ENCODE assay signal across 10 cellular contexts in genomic region chr7:34115503-34115902, GRCh38.
"Had no signal": no experiment of that assay in that cellular context is flagged by ENCODE, and none has a peak within 500 bp of the region (broad histone marks: within the 10 kb centered on the region; RNA-seq: fewer than 3 reads in every experiment).

No MANE protein-coding gene starts in this region.

- H3K4me1 ChIP-seq: HAP-1 had no signal

- H3K9me3 ChIP-seq: HAP-1 had no signal

- FAIRE-seq: H54 had no signal

- H3K27ac Mint-ChIP-seq: GM23338, H9, HFFc6 had no signal

- H3K4me3 Mint-ChIP-seq: GM23338, H9, HFFc6 had no signal

- H3K9ac ChIP-seq: GM23248 had no signal

- H3K4me3 ChIP-seq: GM23248, GM23338, HAP-1 had no signal

- H3K4me2 ChIP-seq: GM23338 had no signal

- H3K36me3 ChIP-seq: HAP-1 had no signal

- H2AFZ ChIP-seq: GM23248, GM23338 had no signal

- ATAC-seq: GM23338, HCT116 had no signal

- H3K27ac ChIP-seq: GM23248 had no signal

- DNase-seq: GM23248, GOT3, H7, H9, HCEC 1CT, HFFc6 had no signal

- H3K9me3 Mint-ChIP-seq: HFFc6 had no signal
